In the genomic region with DNA sequence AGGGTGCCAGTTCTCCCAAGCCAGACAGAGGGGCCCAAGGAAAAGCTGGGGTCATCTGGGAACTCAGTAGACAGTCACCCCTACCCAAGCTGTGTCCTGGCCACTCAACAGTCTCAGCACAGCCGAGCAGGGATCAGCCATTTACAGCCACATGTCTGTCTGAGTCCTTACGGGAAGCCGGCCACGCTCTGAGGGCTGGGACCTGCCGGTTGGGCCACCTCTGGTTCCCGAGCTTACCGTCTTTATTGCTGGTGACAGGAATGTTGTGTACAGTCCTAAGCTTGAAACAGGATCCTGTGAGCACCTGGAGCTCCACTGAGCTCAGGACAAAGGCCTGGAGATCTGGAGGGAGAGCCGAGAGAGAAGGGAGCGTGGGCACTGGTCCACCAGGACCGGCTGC, we compare ENCODE assay signal across 12 cellular contexts. TPM values are rescaled to one million over a fixed set of nuclear protein-coding genes. Genes with fewer than 3 reads are reported as not detected.
A peak's percentile ranks its signal among the peaks of the same experiment; 100 is the strongest.
DNase-seq lines count a peak whose midpoint lies in the region; ATAC-seq and TF ChIP-seq lines count a peak whose summit lies in the region.
"Had no signal": no experiment of that assay in that cellular context is flagged by ENCODE, and none has a peak within 500 bp of the region (broad histone marks: within the 10 kb centered on the region; RNA-seq: fewer than 3 reads in every experiment).

No MANE protein-coding gene starts in this region.

- H3K36me3 ChIP-seq in right atrium auricular region, result peaks cover 43% of the 10 kb centered on the region
- H3K36me3 ChIP-seq in tibial artery, result peaks cover 48 to 83% (median 75%) of the 10 kb centered on the region in 3 donors

- intact Hi-C loops in Right ventricle myocardium superior (cut with DNase I) (loop anchor here (10.0 kb wide), 1 partner anchor 262 kb away; no protein-coding TSS in a partner anchor), right cardiac atrium (cut with DNase I) (loop anchor here in 3 of 4 donors (5.0 to 10.0 kb wide), 3 partner anchors 52 to 262 kb away; no protein-coding TSS in a partner anchor), tibial artery (cut with DNase I; ENCODE audit: low total_unique reads) (loop anchor here (2.0 to 5.0 kb wide), 2 partner anchors 60 to 74 kb away; partner anchors contain the start of gene TIMM22)

- H3K9me3 ChIP-seq in right atrium auricular region (no peaks in the 10 kb centered on the region), right cardiac atrium (ENCODE audit: control insufficient read depth, low read length) (no peaks in the 10 kb centered on the region), tibial artery (no peaks in the 10 kb centered on the region)

- WGBS in right cardiac atrium, result 78% methylated on average over 10 of the region's 10 CpGs

- no peak for ATAC-seq in Right ventricle myocardium superior (ENCODE audit: poor library complexity)
- peak in 1 of 2 donors; percentile 3 for ATAC-seq in right cardiac atrium
- ATAC-seq in GM18907 (IDR thresholded peaks at IDR 0.05; ENCODE audit: unreplicated experiment), result no peak
- ATAC-seq in HG03469 (IDR thresholded peaks at IDR 0.05; ENCODE audit: unreplicated experiment), result no peak

- CTCF ChIA-PET in RWPE1 (lab: Yijun Ruan, JAX), result interaction anchor here (0.7 to 2.0 kb wide), 16 partner anchors 11 to 130 kb away, joined by 3 to 14 read pairs (median 4); partner anchors contain the start of gene TIMM22
- CTCF ChIA-PET in GM10248 (lab: Yijun Ruan, JAX), result interaction anchor here (0.8 to 3.6 kb wide), 24 partner anchors 9 to 912 kb away, joined by 3 to 31 read pairs (median 5); partner anchors contain the start of gene TIMM22

- TF ChIP-seq CTCF in right atrium auricular region (IDR thresholded peaks at IDR 0.05) (no peak), RWPE1 (conservative IDR thresholded peaks at IDR 0.05; ENCODE audit: low read depth) (no peak), tibial artery (IDR thresholded peaks at IDR 0.05) (no peak), GM10248 (IDR thresholded peaks at IDR 0.05; ENCODE audit: control extremely low read depth, extremely low read depth, low read depth, missing control alignments) (no peak)

- no peaks in the 10 kb centered on the region for H3K27me3 ChIP-seq in right atrium auricular region
- H3K27me3 ChIP-seq in right cardiac atrium (ENCODE audit: control insufficient read depth, insufficient read depth), result no peaks in the 10 kb centered on the region
- no peaks in the 10 kb centered on the region for H3K27me3 ChIP-seq in tibial artery

- POLR2A ChIA-PET in RWPE1 (lab: Yijun Ruan, JAX; ENCODE audit: low non-redundant PET), result interaction anchor here (0.5 kb wide), 2 partner anchors 81 to 807 kb away, joined by 3 to 5 read pairs; no protein-coding TSS in a partner anchor
- POLR2A ChIA-PET in GM10248 (lab: Yijun Ruan, JAX), result no interaction called here

- H3K27ac ChIP-seq in right atrium auricular region (no peak overlapping the region), RWPE1 (peak overlapping the region; percentile 58), right cardiac atrium (ENCODE audit: low read length) (no peak overlapping the region), tibial artery (peak overlapping the region; percentile 46 to 70)
- H3K27ac ChIP-seq: PC-9, SK-N-MC had no signal

- no peaks in the 10 kb centered on the region for H3K4me1 ChIP-seq in right atrium auricular region
- H3K4me1 ChIP-seq in right cardiac atrium (ENCODE audit: control insufficient read depth, insufficient read depth, low read length), result no peaks in the 10 kb centered on the region
- H3K4me1 ChIP-seq in tibial artery, result peaks cover 0 to 9% (median 2%) of the 10 kb centered on the region in 4 donors

- no peak overlapping the region for H3K4me3 ChIP-seq in right atrium auricular region
- no peak overlapping the region for H3K4me3 ChIP-seq in right cardiac atrium (ENCODE audit: low read length)
- no peak overlapping the region for H3K4me3 ChIP-seq in tibial artery
- H3K4me3 ChIP-seq: coronary artery, PC-9, SK-N-MC had no signal

- peak; percentile 14 for DNase-seq in Right ventricle myocardium superior
- no peak for DNase-seq in right atrium auricular region (ENCODE audit: low spot score)
- DNase-seq in RWPE1 (ENCODE audit: low spot score), result no peak
- DNase-seq in right cardiac atrium, result peak in 2 of 3 donors; percentile 42 to 54
- DNase-seq in tibial artery, result no peak
- no peak for DNase-seq in GM10248 (ENCODE audit: extremely low spot score)
- DNase-seq: NCI-H748 treated with DMSO at 0.1 percent for 48 hours had no signal

RNA-seq across cellular contexts. Expression of gene TIMM22, which starts 59.8 kb away (rescaled TPM):
- total RNA-seq in Right ventricle myocardium superior, result 17.1 TPM
- total RNA-seq in right atrium auricular region, result 10 to 100 TPM; 14.8 to 15.4 TPM
- total RNA-seq in right cardiac atrium, result 10 to 100 TPM; 13.9 to 16.1 (median 14.4) TPM
- polyA plus RNA-seq in right cardiac atrium, result 14.2 TPM

Comparison
In these comparisons a context has a peak if more than half of its experiments do, and no peak if none do; other contexts are left out.
1. DNase-seq: peak in Right ventricle myocardium superior (single experiment) and right cardiac atrium (2 of 3); none in right atrium auricular region (single experiment), RWPE1 (single experiment), tibial artery (0 of 2) and GM10248 (single experiment).
2. H3K27ac ChIP-seq: peak in RWPE1 (single experiment) and tibial artery (2 of 2); none in right atrium auricular region (0 of 2) and right cardiac atrium (single experiment).